Comparison of ENCODE assay signal across 4 cellular contexts in the genomic region with DNA sequence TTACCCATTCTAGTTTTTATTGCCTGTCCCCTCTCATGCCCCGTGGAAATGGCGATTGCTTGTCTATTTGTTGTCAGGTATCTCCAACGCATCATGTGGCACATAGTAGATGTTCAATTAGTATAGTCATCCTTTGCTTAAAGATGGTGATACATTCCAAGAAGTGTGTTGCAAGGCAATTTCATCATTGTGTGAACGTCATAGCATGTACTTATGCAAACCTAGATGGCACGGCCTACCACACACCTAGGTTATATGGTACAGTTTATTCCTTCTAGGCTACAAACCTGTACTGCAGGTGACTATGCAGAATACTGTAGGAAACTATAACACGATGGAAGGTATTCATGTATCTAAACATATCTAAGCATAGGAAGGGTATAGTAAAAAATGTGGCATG.
"Had no signal": no experiment of that assay in that cellular context is flagged by ENCODE, and none has a peak within 500 bp of the region (broad histone marks: within the 10 kb centered on the region; RNA-seq: fewer than 3 reads in every experiment).

No MANE protein-coding gene starts in this region.

- H3K4me3 ChIP-seq: GM23338 had no signal

- ATAC-seq: GM23338 had no signal

- H3K4me2 ChIP-seq: GM23338 had no signal

- H3K27ac Mint-ChIP-seq: GM23338, H9 had no signal

- H2AFZ ChIP-seq: GM23338 had no signal

- DNase-seq: H9, HCEC 1CT, IMR-90 had no signal

- H3K4me3 Mint-ChIP-seq: GM23338, H9 had no signal
